ENCODE assay signal across 8 cellular contexts in genomic region chr5:125411163-125412050, GRCh38.
DNase-seq lines count a peak whose midpoint lies in the region; ATAC-seq, FAIRE-seq and TF ChIP-seq lines count a peak whose summit lies in the region.

No MANE protein-coding gene starts in this region.

- peak overlapping the region; percentile 20; the same call in 1 of the 2 replicates for H2AFZ ChIP-seq in MM.1S (ENCODE audit: low read length)

- H3K4me3 ChIP-seq in HAP-1 (no peak overlapping the region), MM.1S (ENCODE audit: low read length) (peak overlapping the region; percentile 51), colonic mucosa (no peak overlapping the region), mucosa of stomach (ENCODE audit: low read length) (no peak overlapping the region)

- H3K36me3 Mint-ChIP-seq in activated CD4-positive, alpha-beta T cell treated with anti-CD3 and anti-CD28 coated beads for 36 hours (ENCODE audit: low read depth): no peaks in the 10 kb centered on the region

- no peak overlapping the region for H3K4me3 Mint-ChIP-seq in activated CD4-positive, alpha-beta T cell treated with anti-CD3 and anti-CD28 coated beads for 36 hours

- H3K27ac Mint-ChIP-seq in activated CD4-positive, alpha-beta T cell treated with anti-CD3 and anti-CD28 coated beads for 36 hours: no peak overlapping the region

- intact Hi-C loops in colonic mucosa (cut with DNase I): no loop called here
- intact Hi-C loops in activated CD4-positive, alpha-beta T cell treated with anti-CD3 and anti-CD28 coated beads for 36 hours (cut with DNase I, micrococcal nuclease): no loop called here

- H3K4me1 ChIP-seq in HAP-1: peaks cover 56% of the 10 kb centered on the region
- H3K4me1 ChIP-seq in MM.1S (ENCODE audit: low read length): peaks cover 56% of the 10 kb centered on the region
- H3K4me1 ChIP-seq in colonic mucosa: no peaks in the 10 kb centered on the region
- H3K4me1 ChIP-seq in mucosa of stomach (ENCODE audit: control insufficient read depth, insufficient read depth, low read length): peaks cover 46% of the 10 kb centered on the region

- H3K9me2 ChIP-seq in MM.1S (replicated peaks; ENCODE audit: insufficient read depth, low read length): no peaks in the 10 kb centered on the region

- FAIRE-seq in GM12891 (lab: Jason Lieb, UNC): peak; percentile 65

- H3K27me3 ChIP-seq in HAP-1 (ENCODE audit: low read depth): no peaks in the 10 kb centered on the region
- no peaks in the 10 kb centered on the region for H3K27me3 ChIP-seq in MM.1S (replicated peaks; ENCODE audit: insufficient read depth, low read length)
- H3K27me3 ChIP-seq in colonic mucosa: no peaks in the 10 kb centered on the region
- H3K27me3 ChIP-seq in mucosa of stomach (ENCODE audit: control insufficient read depth, insufficient read depth, low read length): no peaks in the 10 kb centered on the region

- H4K20me1 ChIP-seq in MM.1S (ENCODE audit: insufficient read depth, low read length): no peaks in the 10 kb centered on the region

- no peaks in the 10 kb centered on the region for H3K36me3 ChIP-seq in HAP-1 (replicated peaks)
- H3K36me3 ChIP-seq in MM.1S (replicated peaks; ENCODE audit: insufficient read depth, low read length): no peaks in the 10 kb centered on the region
- H3K36me3 ChIP-seq in colonic mucosa: no peaks in the 10 kb centered on the region
- no peaks in the 10 kb centered on the region for H3K36me3 ChIP-seq in mucosa of stomach (ENCODE audit: control insufficient read depth, insufficient read depth, low read length)

- TF ChIP-seq CTCF in MM.1S (IDR thresholded peaks at IDR 0.05; ENCODE audit: low read length) (no peak), colonic mucosa (IDR thresholded peaks at IDR 0.05) (no peak)

- H3K27ac ChIP-seq in MM.1S (ENCODE audit: low read length) (peak overlapping the region; percentile 94), colonic mucosa (peak overlapping the region; percentile 1)

- peak overlapping the region; percentile 86 for H3K4me2 ChIP-seq in MM.1S (ENCODE audit: low read depth, low read length)

- no peak for TF ChIP-seq POLR2A in GM12891 (IDR thresholded peaks at IDR 0.05; ENCODE audit: low read depth, low read length)

- no peaks in the 10 kb centered on the region for H3K79me2 ChIP-seq in MM.1S (ENCODE audit: low read length)

- no peak for DNase-seq in GM12891 (ENCODE audit: insufficient read length, low spot score)
- DNase-seq in HAP-1 (ENCODE audit: low spot score in 2 of 2): peak; percentile 42 to 45
- peak; percentile 80 for DNase-seq in MM.1S
- peak; percentile 72 for DNase-seq in colonic mucosa
- no peak for DNase-seq in activated CD4-positive, alpha-beta T cell treated with anti-CD3 and anti-CD28 coated beads for 36 hours
- DNase-seq in activated naive CD4-positive, alpha-beta T cell (lab: John Stamatoyannopoulos, UW): no peak
- DNase-seq in CD1c-positive myeloid dendritic cell (ENCODE audit: extremely low spot score): no peak

- no peak for ATAC-seq in activated CD4-positive, alpha-beta T cell treated with anti-CD3 and anti-CD28 coated beads for 36 hours

- H3K27me3 Mint-ChIP-seq in activated CD4-positive, alpha-beta T cell treated with anti-CD3 and anti-CD28 coated beads for 36 hours: peaks cover 2% of the 10 kb centered on the region

- CTCF ChIA-PET in activated CD4-positive, alpha-beta T cell treated with anti-CD3 and anti-CD28 coated beads for 36 hours (lab: Charles Lee): no interaction called here

- in situ Hi-C loops in HAP-1 (cut with MboI; ENCODE audit: low sequenced_read_pairs): no loop called here

- peaks cover 4% of the 10 kb centered on the region for H3K9me3 Mint-ChIP-seq in activated CD4-positive, alpha-beta T cell treated with anti-CD3 and anti-CD28 coated beads for 36 hours (ENCODE audit: low read depth)

- peaks cover 23% of the 10 kb centered on the region for H3K4me1 Mint-ChIP-seq in activated CD4-positive, alpha-beta T cell treated with anti-CD3 and anti-CD28 coated beads for 36 hours

- H3K9me3 ChIP-seq in HAP-1: no peaks in the 10 kb centered on the region
- H3K9me3 ChIP-seq in MM.1S (replicated peaks; ENCODE audit: insufficient read depth, low read length): no peaks in the 10 kb centered on the region
- H3K9me3 ChIP-seq in colonic mucosa: no peaks in the 10 kb centered on the region
- H3K9me3 ChIP-seq in mucosa of stomach (ENCODE audit: control insufficient read depth, low read length): no peaks in the 10 kb centered on the region

- POLR2A ChIA-PET in activated CD4-positive, alpha-beta T cell treated with anti-CD3 and anti-CD28 coated beads for 36 hours (lab: Charles Lee): no interaction called here

- H3F3A ChIP-seq in MM.1S (ENCODE audit: insufficient read depth, low read length): peaks cover 45% of the 10 kb centered on the region

- H3K9ac ChIP-seq in MM.1S (ENCODE audit: low read length) (peak overlapping the region; percentile 75), colonic mucosa (ENCODE audit: low read depth in 2 of 2, low read length in 2 of 2) (peak overlapping the region in 1 of 2 donors; percentile 72), mucosa of stomach (ENCODE audit: low read length) (peak overlapping the region; percentile 33)

TF ChIP-seq in GM12891, 5 proteins besides CTCF, POLR2A, EP300 and RAD21:
- TF ChIP-seq POLR2AphosphoS5 (IDR thresholded peaks at IDR 0.05; ENCODE audit: low read depth, low read length) (no peak), POU2F2 (IDR thresholded peaks at IDR 0.05; ENCODE audit: low read depth, low read length) (no peak), TAF1 (IDR thresholded peaks at IDR 0.05; ENCODE audit: low read depth, low read length) (no peak), SPI1 (IDR thresholded peaks at IDR 0.05; ENCODE audit: low read depth, low read length) (no peak), PAX5 (IDR thresholded peaks at IDR 0.05; ENCODE audit: insufficient read depth, low read length, severe bottlenecking) (no peak)

Comparison
In these comparisons a context has a peak if more than half of its experiments do, and no peak if none do; other contexts are left out.
1. DNase-seq: peak in HAP-1 (2 of 2), MM.1S (single experiment) and colonic mucosa (single experiment); none in GM12891 (single experiment), activated CD4-positive, alpha-beta T cell treated with anti-CD3 and anti-CD28 coated beads for 36 hours (single experiment), activated naive CD4-positive, alpha-beta T cell (0 of 4) and CD1c-positive myeloid dendritic cell (single experiment).